ENCODE assay signal across 33 cellular contexts in genomic region chr9:82552784-82553183, GRCh38.
"Had no signal": no experiment of that assay in that cellular context is flagged by ENCODE, and none has a peak within 500 bp of the region (broad histone marks: within the 10 kb centered on the region; RNA-seq: fewer than 3 reads in every experiment).

No MANE protein-coding gene starts in this region.

- H3K36me3 ChIP-seq: adrenal gland, ascending aorta, brain microvascular endothelial cell, breast epithelium, cardiac muscle cell had no signal

- FAIRE-seq: astrocyte, bronchial epithelial cell had no signal

- H3K27me3 ChIP-seq: adrenal gland, ascending aorta, brain microvascular endothelial cell, cardiac muscle cell had no signal

- H3K4me1 ChIP-seq: ascending aorta, breast epithelium had no signal

- ATAC-seq: activated naive CD4-positive, alpha-beta T cell treated with anti-CD3 and anti-CD28 coated beads, Interleukin-2, amount 50 U/mL, for 72 hours; activated naive CD8-positive, alpha-beta T cell treated with anti-CD3 and anti-CD28 coated beads, Interleukin-2, amount 50 U/mL, for 24 hours; activated T-cell treated with anti-CD3 and anti-CD28 coated beads, Interleukin-2, amount 50 U/mL, for 4 hours; activated T-cell treated with anti-CD3 and anti-CD28 coated beads, Interleukin-2, amount 50 U/mL, for 72 hours; activated T-helper 17 cell treated with anti-CD3 and anti-CD28 coated beads, Interleukin-2, amount 50 U/mL, for 72 hours had no signal

- H3K9me3 ChIP-seq: adrenal gland, ascending aorta, breast epithelium had no signal

- H3K27ac ChIP-seq: adrenal gland, ascending aorta, brain microvascular endothelial cell, breast epithelium, cardiac muscle cell had no signal

- H3K4me3 ChIP-seq: adrenal gland, ascending aorta, breast epithelium, cardiac muscle cell had no signal

- DNase-seq: activated effector memory CD4-positive, alpha-beta T cell treated with anti-CD3 and anti-CD28 coated beads, Interleukin-2, amount 50 U/mL, for 16 hours; activated effector memory CD4-positive, alpha-beta T cell treated with Interleukin-2 at 50 U/mL for 16 hours; activated gamma-delta T cell; activated gamma-delta T cell treated with Interleukin-2 at 50 U/mL for 16 hours; activated naive CD4-positive, alpha-beta T cell; activated naive CD4-positive, alpha-beta T cell treated with anti-CD3 and anti-CD28 coated beads for 36 hours; activated naive CD4-positive, alpha-beta T cell treated with anti-CD3 and anti-CD28 coated beads, Interleukin-2, amount 10 ng/mL, durations not matched to agents 7 days and 5 days; activated naive CD4-positive, alpha-beta T cell treated with anti-CD3 and anti-CD28 coated beads, Interleukin-2, amount 50 U/mL, for 16 hours; activated naive CD4-positive, alpha-beta T cell treated with Interleukin-2 at 50 U/mL for 16 hours; activated naive CD8-positive, alpha-beta T cell treated with anti-CD3 and anti-CD28 coated beads for 36 hours; activated naive CD8-positive, alpha-beta T cell treated with anti-CD3 and anti-CD28 coated beads, Interleukin-2, amount 10 ng/mL, durations not matched to agents 7 days and 5 days; activated naive CD8-positive, alpha-beta T cell treated with anti-CD3 and anti-CD28 coated beads, Interleukin-2, amount 50 U/mL, for 24 hours; activated T-cell treated with anti-CD3 and anti-CD28 coated beads, Interleukin-2, amount 50 U/mL, for 1 hour; activated T-cell treated with anti-CD3 and anti-CD28 coated beads, Interleukin-2, amount 50 U/mL, for 24 hours; activated T-cell treated with anti-CD3 and anti-CD28 coated beads, Interleukin-2, amount 50 U/mL, for 4 hours; activated T-cell treated with anti-CD3 and anti-CD28 coated beads, Interleukin-2, amount 50 U/mL, for 48 hours; activated T-cell treated with anti-CD3 and anti-CD28 coated beads, Interleukin-2, amount 50 U/mL, for 72 hours; adrenal gland; amniotic stem cell; amygdala; anterior cingulate cortex; aorta; brain microvascular endothelial cell; caudate nucleus; central memory CD4-positive, alpha-beta T cell; cerebellar nuclear complex had no signal
